ENCODE assay signal across 32 cellular contexts in the genomic region with DNA sequence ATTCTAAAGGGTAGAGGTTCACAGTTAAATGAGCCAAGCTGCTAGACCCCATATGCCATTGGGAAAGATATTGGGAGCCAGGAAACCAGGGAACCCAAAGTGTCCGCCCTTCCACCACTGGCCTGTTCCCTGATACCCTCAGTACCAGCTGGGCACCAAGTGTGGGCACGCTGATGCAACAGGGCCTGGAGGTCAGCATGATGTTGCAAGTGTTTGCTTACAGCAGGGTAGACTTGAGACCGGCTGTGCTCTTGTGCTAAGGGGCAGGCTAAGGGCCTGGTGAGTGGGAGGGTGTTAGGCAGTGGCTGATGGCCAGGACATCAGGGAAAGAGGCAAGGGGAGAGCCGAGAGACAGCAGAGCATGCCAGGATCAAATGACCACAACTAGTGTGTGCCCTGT. TPM values are rescaled to one million over a fixed set of nuclear protein-coding genes. Genes with fewer than 3 reads are reported as not detected.
DNase-seq lines count a peak whose midpoint lies in the region; ATAC-seq, FAIRE-seq and TF ChIP-seq lines count a peak whose summit lies in the region.
"Had no signal": no experiment of that assay in that cellular context is flagged by ENCODE, and none has a peak within 500 bp of the region (broad histone marks: within the 10 kb centered on the region; RNA-seq: fewer than 3 reads in every experiment).

No MANE protein-coding gene starts in this region.

- BruUV-seq in HepG2 (replicated peaks; lab: Mats Ljungman, UMichigan), result no TSS peak

- H3K27ac Mint-ChIP-seq in astrocyte (ENCODE audit: unreplicated experiment), result peak overlapping the region; percentile 86
- H3K27ac Mint-ChIP-seq: activated naive CD8-positive, alpha-beta T cell; CD4-positive, alpha-beta T cell; dendritic cell treated with granulocyte-macrophage colony-stimulating factor and Interleukin-4, amounts not matched to agents 40 ng/mL and 50 ng/mL, for 4 days; IgD-negative memory B cell; immature natural killer cell; stimulated activated naive CD8-positive, alpha-beta T cell treated with anti-CD3 and anti-CD28 coated beads, Interleukin-15, amount 100 ng/mL, for 72 hours had no signal

- no peaks in the 10 kb centered on the region for H3K9me3 ChIP-seq in astrocyte (ENCODE audit: insufficient read depth, low read depth, low read length)
- H3K9me3 ChIP-seq in HepG2 (ENCODE audit: low read length), result no peaks in the 10 kb centered on the region
- H3K9me3 ChIP-seq: ascending aorta, esophagus squamous epithelium, psoas muscle had no signal

- intact Hi-C loops in HepG2 (cut with micrococcal nuclease; ENCODE audit: unreplicated experiment), result no loop called here

- WGBS in HepG2 (ENCODE audit: low lambda C conversion rate), result 29% methylated on average over 3 of the region's 4 CpGs

- H3K4me3 Mint-ChIP-seq in astrocyte (ENCODE audit: unreplicated experiment), result no peak overlapping the region
- H3K4me3 Mint-ChIP-seq: activated naive CD8-positive, alpha-beta T cell; CD4-positive, alpha-beta T cell; dendritic cell treated with granulocyte-macrophage colony-stimulating factor and Interleukin-4, amounts not matched to agents 40 ng/mL and 50 ng/mL, for 4 days; IgD-negative memory B cell; immature natural killer cell; stimulated activated naive CD8-positive, alpha-beta T cell treated with anti-CD3 and anti-CD28 coated beads, Interleukin-15, amount 100 ng/mL, for 72 hours had no signal

- H3K9me3 Mint-ChIP-seq in astrocyte (ENCODE audit: unreplicated experiment), result no peaks in the 10 kb centered on the region
- H3K9me3 Mint-ChIP-seq: CD4-positive, alpha-beta T cell; immature natural killer cell; stimulated activated naive CD8-positive, alpha-beta T cell treated with anti-CD3 and anti-CD28 coated beads, Interleukin-15, amount 100 ng/mL, for 72 hours had no signal

- H3K4me3 ChIP-seq in astrocyte (ENCODE audit: insufficient read depth, low read depth, low read length) (no peak overlapping the region), HepG2 (replicated peaks in 1 of 3; ENCODE audit: insufficient read depth in 1 of 3, low read depth in 2 of 3, low read length in 3 of 3) (no peak overlapping the region)
- H3K4me3 ChIP-seq: ascending aorta, esophagus squamous epithelium, psoas muscle, skin epidermis had no signal

- no peak for TF ChIP-seq EP300 in HepG2 (IDR thresholded peaks at IDR 0.05; ENCODE audit: low read depth in 2 of 2, low read length in 2 of 2)
- TF ChIP-seq EP300 in HepG2 (CRISPR knock-in tag; IDR thresholded peaks at IDR 0.05; ENCODE audit: borderline replicate concordance), result no peak

- H3K27me3 ChIP-seq in astrocyte (ENCODE audit: insufficient read depth, low read length), result no peaks in the 10 kb centered on the region
- H3K27me3 ChIP-seq in HepG2 (ENCODE audit: control insufficient read depth in 1 of 2, insufficient read depth in 2 of 2, low read length in 2 of 2), result no peaks in the 10 kb centered on the region; a peak in 2 of 5 replicates
- H3K27me3 ChIP-seq: ascending aorta, esophagus squamous epithelium had no signal

- TF ChIP-seq POLR2A in HepG2 (IDR thresholded peaks at IDR 0.05; ENCODE audit: insufficient read depth in 1 of 2, low read depth in 2 of 2, low read length in 2 of 2), result no peak

- H4K20me1 ChIP-seq in astrocyte (ENCODE audit: insufficient read depth, low read length) (no peaks in the 10 kb centered on the region), HepG2 (ENCODE audit: insufficient read depth, low read length) (no peaks in the 10 kb centered on the region)

- in situ Hi-C loops in HepG2 (cut with HindIII; ENCODE audit: extremely low pct_ligation_motif_present, low pct_unique_long_range_greater_than_20kb), result no loop called here

- no peak overlapping the region for H3K27ac ChIP-seq in astrocyte (ENCODE audit: low read depth, low read length)
- no peak overlapping the region for H3K27ac ChIP-seq in HepG2 (ENCODE audit: extremely low read length, insufficient read depth, low read length)
- H3K27ac ChIP-seq: ascending aorta, esophagus squamous epithelium, psoas muscle, skin epidermis, WERI-Rb-1 had no signal

- H3K4me1 Mint-ChIP-seq in astrocyte (ENCODE audit: low read depth, unreplicated experiment), result peaks cover 27% of the 10 kb centered on the region
- H3K4me1 Mint-ChIP-seq: immature natural killer cell; stimulated activated naive CD8-positive, alpha-beta T cell treated with anti-CD3 and anti-CD28 coated beads, Interleukin-15, amount 100 ng/mL, for 72 hours had no signal

- H3K36me3 ChIP-seq in astrocyte (ENCODE audit: insufficient read depth, low read length), result no peaks in the 10 kb centered on the region
- H3K36me3 ChIP-seq in HepG2 (replicated peaks in 1 of 2; ENCODE audit: control insufficient read depth in 1 of 2, insufficient read depth in 2 of 2, low read length in 2 of 2), result no peaks in the 10 kb centered on the region
- H3K36me3 ChIP-seq: ascending aorta, esophagus squamous epithelium, WERI-Rb-1 had no signal

- H3K9ac ChIP-seq in astrocyte (ENCODE audit: low read length), result no peak overlapping the region
- no peak overlapping the region for H3K9ac ChIP-seq in HepG2 (ENCODE audit: insufficient read depth, low read depth, low read length)

- no peak for TF ChIP-seq CTCF in astrocyte (IDR thresholded peaks at IDR 0.05; ENCODE audit: insufficient read depth, low read depth, low read length)
- no peak for TF ChIP-seq CTCF in HepG2 (CRISPR knock-in tag; IDR thresholded peaks at IDR 0.05)

- DNase-seq in activated effector memory CD4-positive, alpha-beta T cell treated with anti-CD3 and anti-CD28 coated beads, Interleukin-2, amount 50 U/mL, for 16 hours, result peak; percentile 43
- no peak for DNase-seq in activated effector memory CD4-positive, alpha-beta T cell treated with Interleukin-2 at 50 U/mL for 16 hours
- DNase-seq in astrocyte (ENCODE audit: low read depth) (no peak), HepG2 (ENCODE audit: low spot score) (no peak), renal cortical epithelial cell (ENCODE audit: low read depth) (peak; percentile 70)
- DNase-seq in stimulated activated naive CD4-positive, alpha-beta T cell (lab: John Stamatoyannopoulos, UW), result no peak
- DNase-seq: AML-193; central memory CD4-positive, alpha-beta T cell; esophagus squamous epithelium; GOT3; hypothalamus; immature natural killer cell; NCI-H1092 treated with DMSO at 0.1 percent for 48 hours; NCI-H187 treated with DMSO at 0.1 percent for 48 hours; NCI-H524 treated with DMSO at 0.1 percent for 48 hours; psoas muscle; SHP77 treated with DMSO at 0.1 percent for 48 hours; stimulated activated naive CD8-positive, alpha-beta T cell treated with anti-CD3 and anti-CD28 coated beads, Interleukin-15, amount 100 ng/mL, for 72 hours; WERI-Rb-1 had no signal

- no peak for TF ChIP-seq RAD21 in HepG2 (CRISPR knock-in tag; IDR thresholded peaks at IDR 0.05)

- H3K79me2 ChIP-seq in astrocyte (ENCODE audit: insufficient read depth, low read length) (no peaks in the 10 kb centered on the region), HepG2 (ENCODE audit: insufficient read depth, low read length) (no peaks in the 10 kb centered on the region)

- H3K4me2 ChIP-seq in astrocyte (ENCODE audit: low read length) (no peak overlapping the region), HepG2 (ENCODE audit: low read depth, low read length) (no peak overlapping the region)

- peaks cover 2% of the 10 kb centered on the region for H3K36me3 Mint-ChIP-seq in astrocyte (ENCODE audit: low read depth, unreplicated experiment)
- H3K36me3 Mint-ChIP-seq: activated naive CD8-positive, alpha-beta T cell; IgD-negative memory B cell; immature natural killer cell had no signal

- POLR2A ChIA-PET in HepG2 (lab: Yijun Ruan, JAX), result no interaction called here

- ATAC-seq in HepG2, result no peak
- no peak for ATAC-seq in GM21515 (IDR thresholded peaks at IDR 0.05; ENCODE audit: unreplicated experiment)
- ATAC-seq in HG03565 (IDR thresholded peaks at IDR 0.05; ENCODE audit: unreplicated experiment), result no peak
- ATAC-seq: psoas muscle; stimulated activated naive CD8-positive, alpha-beta T cell treated with anti-CD3 and anti-CD28 coated beads, Interleukin-15, amount 100 ng/mL, for 72 hours had no signal

- CTCF ChIA-PET in HepG2 (lab: Yijun Ruan, JAX; ENCODE audit: low intra/inter-chr PET ratio, low total read pairs), result no interaction called here

- H3K4me1 ChIP-seq in astrocyte (ENCODE audit: insufficient read depth, low read length), result peaks cover 11% of the 10 kb centered on the region
- H3K4me1 ChIP-seq in HepG2 (ENCODE audit: insufficient read depth, low read length), result no peaks in the 10 kb centered on the region
- H3K4me1 ChIP-seq: ascending aorta, esophagus squamous epithelium had no signal

- H3K27me3 Mint-ChIP-seq in astrocyte (ENCODE audit: low read depth, unreplicated experiment), result peaks cover 13% of the 10 kb centered on the region
- H3K27me3 Mint-ChIP-seq: activated naive CD8-positive, alpha-beta T cell; CD4-positive, alpha-beta T cell; IgD-negative memory B cell; stimulated activated naive CD8-positive, alpha-beta T cell treated with anti-CD3 and anti-CD28 coated beads, Interleukin-15, amount 100 ng/mL, for 72 hours had no signal

- FAIRE-seq in astrocyte (lab: Jason Lieb, UNC) (no peak), HepG2 (lab: Jason Lieb, UNC) (no peak)
- FAIRE-seq: A204.1, endometrium, GM12892 had no signal

- no peak overlapping the region for H2AFZ ChIP-seq in astrocyte (ENCODE audit: low read depth, low read length)
- H2AFZ ChIP-seq in HepG2 (ENCODE audit: low read length), result no peak overlapping the region

RNA-seq across cellular contexts. Expression of a gene that starts 21.0 kb away (rescaled TPM):
- 60.0 and 63.0 TPM in 2 replicates for total RNA-seq in astrocyte
- total RNA-seq in HepG2 (2016; rRNA removed; fragmentation: Illumina TruSeq; extraction: Trizol), result 1.7 and 1.8 TPM in 2 replicates
- 0.62 TPM in 1 of 2 replicates, not detected in the other for total RNA-seq in HepG2 (2016; cell fraction: cytosol; rRNA removed; fragmentation: Illumina TruSeq; extraction: Trizol; ENCODE audit: low read depth)
- 0.56 and 1.0 TPM in 2 replicates for total RNA-seq in HepG2 (2016; cell fraction: insoluble cytoplasmic fraction; rRNA removed; fragmentation: Illumina TruSeq; extraction: Trizol)
- 0.34 TPM in 1 of 2 replicates, not detected in the other for total RNA-seq in HepG2 (2016; cell fraction: membrane; rRNA removed; fragmentation: Illumina TruSeq; extraction: Trizol)
- total RNA-seq in HepG2 (2016; cell fraction: nucleus; rRNA removed; fragmentation: Illumina TruSeq; extraction: Trizol), result not detected in 2 replicates
- polyA plus RNA-seq in HepG2 (2011; rRNA removed), result not detected in 2 replicates
- polyA plus RNA-seq in HepG2 (2011; cell fraction: cytosol; rRNA removed), result 0.18 TPM in 1 of 2 replicates, not detected in the other
- 1.1 TPM in 1 of 2 replicates, not detected in the other for polyA plus RNA-seq in HepG2 (2011; cell fraction: nucleus; rRNA removed)
- polyA plus RNA-seq in HepG2 (2012), result not detected in 2 replicates
- polyA plus RNA-seq in HepG2 (2016; cell fraction: cytosol; fragmentation: Illumina TruSeq; extraction: Trizol; ENCODE audit: low read depth), result 0.51 TPM in 1 of 2 replicates, not detected in the other
- polyA plus RNA-seq in HepG2 (2016; cell fraction: insoluble cytoplasmic fraction; fragmentation: Illumina TruSeq; extraction: Trizol; ENCODE audit: low read depth), result 1.1 and 2.1 TPM in 2 replicates
- not detected in 2 replicates for polyA plus RNA-seq in HepG2 (2016; cell fraction: membrane; fragmentation: Illumina TruSeq; extraction: Trizol; ENCODE audit: low read depth)
- not detected in 2 replicates for polyA plus RNA-seq in HepG2 (2016; cell fraction: nucleus; fragmentation: Illumina TruSeq; extraction: Trizol; ENCODE audit: insufficient read depth, low read depth)
- not detected in 2 replicates for polyA minus RNA-seq in HepG2 (2011; rRNA and poly(A)+ RNA removed; ENCODE audit: low replicate concordance)
- not detected in 2 replicates for polyA minus RNA-seq in HepG2 (2011; cell fraction: cytosol; rRNA and poly(A)+ RNA removed)
- not detected in 2 replicates for polyA minus RNA-seq in HepG2 (2011; cell fraction: nucleus; rRNA and poly(A)+ RNA removed)
- not detected in 2 replicates for total RNA-seq in renal cortical epithelial cell
- total RNA-seq: ascending aorta; CD4-positive, alpha-beta T cell; esophagus squamous epithelium; lower leg skin; mucosa of gallbladder had no signal
- polyA plus RNA-seq: IgD-negative memory B cell, immature natural killer cell had no signal

RNA-seq across cellular contexts. Expression of a gene that starts 27.1 kb away (rescaled TPM):
- total RNA-seq in astrocyte (0.24 TPM in 1 of 2 replicates, not detected in the other), HepG2 (2016; rRNA removed; fragmentation: Illumina TruSeq; extraction: Trizol) (not detected in 2 replicates), renal cortical epithelial cell (0.10 TPM in 1 of 2 replicates, not detected in the other)
- total RNA-seq in HepG2 (2016; cell fraction: cytosol; rRNA removed; fragmentation: Illumina TruSeq; extraction: Trizol; ENCODE audit: low read depth), result not detected in 2 replicates
- total RNA-seq in HepG2 (2016; cell fraction: insoluble cytoplasmic fraction; rRNA removed; fragmentation: Illumina TruSeq; extraction: Trizol), result not detected in 2 replicates
- not detected in 2 replicates for total RNA-seq in HepG2 (2016; cell fraction: membrane; rRNA removed; fragmentation: Illumina TruSeq; extraction: Trizol)
- total RNA-seq in HepG2 (2016; cell fraction: nucleus; rRNA removed; fragmentation: Illumina TruSeq; extraction: Trizol), result not detected in 2 replicates
- not detected in 2 replicates for polyA plus RNA-seq in HepG2 (2011; rRNA removed)
- not detected in 2 replicates for polyA plus RNA-seq in HepG2 (2011; cell fraction: cytosol; rRNA removed)
- polyA plus RNA-seq in HepG2 (2011; cell fraction: nucleus; rRNA removed), result not detected in 2 replicates
- polyA plus RNA-seq in HepG2 (2012), result 0.55 TPM in 1 of 2 replicates, not detected in the other
- not detected in 2 replicates for polyA plus RNA-seq in HepG2 (2016; cell fraction: cytosol; fragmentation: Illumina TruSeq; extraction: Trizol; ENCODE audit: low read depth)
- polyA plus RNA-seq in HepG2 (2016; cell fraction: insoluble cytoplasmic fraction; fragmentation: Illumina TruSeq; extraction: Trizol; ENCODE audit: low read depth), result not detected in 2 replicates
- polyA plus RNA-seq in HepG2 (2016; cell fraction: membrane; fragmentation: Illumina TruSeq; extraction: Trizol; ENCODE audit: low read depth), result not detected in 2 replicates
- not detected in 2 replicates for polyA plus RNA-seq in HepG2 (2016; cell fraction: nucleus; fragmentation: Illumina TruSeq; extraction: Trizol; ENCODE audit: insufficient read depth, low read depth)
- not detected in 2 replicates for polyA minus RNA-seq in HepG2 (2011; rRNA and poly(A)+ RNA removed; ENCODE audit: low replicate concordance)
- not detected in 2 replicates for polyA minus RNA-seq in HepG2 (2011; cell fraction: cytosol; rRNA and poly(A)+ RNA removed)
- not detected in 2 replicates for polyA minus RNA-seq in HepG2 (2011; cell fraction: nucleus; rRNA and poly(A)+ RNA removed)
- total RNA-seq: psoas muscle had no signal
- polyA plus RNA-seq: immature natural killer cell had no signal

RNA-seq across cellular contexts. Expression of a gene that starts 38.6 kb away (rescaled TPM):
- total RNA-seq in astrocyte (215 and 216 TPM in 2 replicates), HepG2 (2016; rRNA removed; fragmentation: Illumina TruSeq; extraction: Trizol) (52.2 and 59.0 TPM in 2 replicates), renal cortical epithelial cell (85.9 and 116 TPM in 2 replicates)
- 32.5 and 39.5 TPM in 2 replicates for total RNA-seq in HepG2 (2016; cell fraction: cytosol; rRNA removed; fragmentation: Illumina TruSeq; extraction: Trizol; ENCODE audit: low read depth)
- 50.3 and 53.4 TPM in 2 replicates for total RNA-seq in HepG2 (2016; cell fraction: insoluble cytoplasmic fraction; rRNA removed; fragmentation: Illumina TruSeq; extraction: Trizol)
- total RNA-seq in HepG2 (2016; cell fraction: membrane; rRNA removed; fragmentation: Illumina TruSeq; extraction: Trizol), result 72.2 and 82.9 TPM in 2 replicates
- total RNA-seq in HepG2 (2016; cell fraction: nucleus; rRNA removed; fragmentation: Illumina TruSeq; extraction: Trizol), result 29.8 and 32.8 TPM in 2 replicates
- 60.3 and 65.6 TPM in 2 replicates for polyA plus RNA-seq in HepG2 (2011; rRNA removed)
- polyA plus RNA-seq in HepG2 (2011; cell fraction: cytosol; rRNA removed), result 59.3 and 64.4 TPM in 2 replicates
- polyA plus RNA-seq in HepG2 (2011; cell fraction: nucleus; rRNA removed), result 71.8 and 75.7 TPM in 2 replicates
- 36.1 and 46.4 TPM in 2 replicates for polyA plus RNA-seq in HepG2 (2012)
- 51.9 and 71.1 TPM in 2 replicates for polyA plus RNA-seq in HepG2 (2016; cell fraction: cytosol; fragmentation: Illumina TruSeq; extraction: Trizol; ENCODE audit: low read depth)
- 67.7 and 77.1 TPM in 2 replicates for polyA plus RNA-seq in HepG2 (2016; cell fraction: insoluble cytoplasmic fraction; fragmentation: Illumina TruSeq; extraction: Trizol; ENCODE audit: low read depth)
- polyA plus RNA-seq in HepG2 (2016; cell fraction: membrane; fragmentation: Illumina TruSeq; extraction: Trizol; ENCODE audit: low read depth), result 72.0 and 86.2 TPM in 2 replicates
- polyA plus RNA-seq in HepG2 (2016; cell fraction: nucleus; fragmentation: Illumina TruSeq; extraction: Trizol; ENCODE audit: insufficient read depth, low read depth), result 65.4 and 71.2 TPM in 2 replicates
- 55.8 and 105 TPM in 2 replicates for polyA minus RNA-seq in HepG2 (2011; rRNA and poly(A)+ RNA removed; ENCODE audit: low replicate concordance)
- polyA minus RNA-seq in HepG2 (2011; cell fraction: cytosol; rRNA and poly(A)+ RNA removed), result 19.1 and 20.7 TPM in 2 replicates
- 38.1 and 44.4 TPM in 2 replicates for polyA minus RNA-seq in HepG2 (2011; cell fraction: nucleus; rRNA and poly(A)+ RNA removed)

RNA-seq across cellular contexts. Expression of a gene that starts 38.8 kb away (rescaled TPM):
- 59.9 and 67.7 TPM in 2 replicates for total RNA-seq in astrocyte
- total RNA-seq in HepG2 (2016; rRNA removed; fragmentation: Illumina TruSeq; extraction: Trizol), result 87.6 and 98.8 TPM in 2 replicates
- total RNA-seq in HepG2 (2016; cell fraction: cytosol; rRNA removed; fragmentation: Illumina TruSeq; extraction: Trizol; ENCODE audit: low read depth), result 118 and 152 TPM in 2 replicates
- 74.7 and 95.4 TPM in 2 replicates for total RNA-seq in HepG2 (2016; cell fraction: insoluble cytoplasmic fraction; rRNA removed; fragmentation: Illumina TruSeq; extraction: Trizol)
- 139 and 187 TPM in 2 replicates for total RNA-seq in HepG2 (2016; cell fraction: membrane; rRNA removed; fragmentation: Illumina TruSeq; extraction: Trizol)
- total RNA-seq in HepG2 (2016; cell fraction: nucleus; rRNA removed; fragmentation: Illumina TruSeq; extraction: Trizol), result 49.1 and 55.1 TPM in 2 replicates
- polyA plus RNA-seq in HepG2 (2011; rRNA removed), result 86.7 and 95.1 TPM in 2 replicates
- polyA plus RNA-seq in HepG2 (2011; cell fraction: cytosol; rRNA removed), result 65.5 and 120 TPM in 2 replicates
- polyA plus RNA-seq in HepG2 (2011; cell fraction: nucleus; rRNA removed), result 88.2 and 88.7 TPM in 2 replicates
- 64.0 and 65.2 TPM in 2 replicates for polyA plus RNA-seq in HepG2 (2012)
- polyA plus RNA-seq in HepG2 (2016; cell fraction: cytosol; fragmentation: Illumina TruSeq; extraction: Trizol; ENCODE audit: low read depth), result 134 and 181 TPM in 2 replicates
- polyA plus RNA-seq in HepG2 (2016; cell fraction: insoluble cytoplasmic fraction; fragmentation: Illumina TruSeq; extraction: Trizol; ENCODE audit: low read depth), result 104 and 131 TPM in 2 replicates
- polyA plus RNA-seq in HepG2 (2016; cell fraction: membrane; fragmentation: Illumina TruSeq; extraction: Trizol; ENCODE audit: low read depth), result 176 and 207 TPM in 2 replicates
- 104 and 121 TPM in 2 replicates for polyA plus RNA-seq in HepG2 (2016; cell fraction: nucleus; fragmentation: Illumina TruSeq; extraction: Trizol; ENCODE audit: insufficient read depth, low read depth)
- 82.4 and 267 TPM in 2 replicates for polyA minus RNA-seq in HepG2 (2011; rRNA and poly(A)+ RNA removed; ENCODE audit: low replicate concordance)
- 16.1 and 23.4 TPM in 2 replicates for polyA minus RNA-seq in HepG2 (2011; cell fraction: cytosol; rRNA and poly(A)+ RNA removed)
- polyA minus RNA-seq in HepG2 (2011; cell fraction: nucleus; rRNA and poly(A)+ RNA removed), result 22.9 TPM in 2 replicates
- total RNA-seq in renal cortical epithelial cell, result 58.3 and 58.9 TPM in 2 replicates

RNA-seq across cellular contexts. Expression of a gene that starts 58.0 kb away (rescaled TPM):
- total RNA-seq in astrocyte (65.0 and 102 TPM in 2 replicates), HepG2 (2016; rRNA removed; fragmentation: Illumina TruSeq; extraction: Trizol) (0.22 TPM in 1 of 2 replicates, not detected in the other), renal cortical epithelial cell (3.5 and 19.0 TPM in 2 replicates)
- not detected in 2 replicates for total RNA-seq in HepG2 (2016; cell fraction: cytosol; rRNA removed; fragmentation: Illumina TruSeq; extraction: Trizol; ENCODE audit: low read depth)
- 0.04 TPM in 1 of 2 replicates, not detected in the other for total RNA-seq in HepG2 (2016; cell fraction: insoluble cytoplasmic fraction; rRNA removed; fragmentation: Illumina TruSeq; extraction: Trizol)
- not detected in 2 replicates for total RNA-seq in HepG2 (2016; cell fraction: membrane; rRNA removed; fragmentation: Illumina TruSeq; extraction: Trizol)
- not detected in 2 replicates for total RNA-seq in HepG2 (2016; cell fraction: nucleus; rRNA removed; fragmentation: Illumina TruSeq; extraction: Trizol)
- 0.55 and 0.81 TPM in 2 replicates for polyA plus RNA-seq in HepG2 (2011; rRNA removed)
- polyA plus RNA-seq in HepG2 (2011; cell fraction: cytosol; rRNA removed), result 0.15 and 0.27 TPM in 2 replicates
- polyA plus RNA-seq in HepG2 (2011; cell fraction: nucleus; rRNA removed), result 6.7 and 6.8 TPM in 2 replicates
- 0.96 and 1.3 TPM in 2 replicates for polyA plus RNA-seq in HepG2 (2012)
- polyA plus RNA-seq in HepG2 (2016; cell fraction: cytosol; fragmentation: Illumina TruSeq; extraction: Trizol; ENCODE audit: low read depth), result not detected in 2 replicates
- not detected in 2 replicates for polyA plus RNA-seq in HepG2 (2016; cell fraction: insoluble cytoplasmic fraction; fragmentation: Illumina TruSeq; extraction: Trizol; ENCODE audit: low read depth)
- not detected in 2 replicates for polyA plus RNA-seq in HepG2 (2016; cell fraction: membrane; fragmentation: Illumina TruSeq; extraction: Trizol; ENCODE audit: low read depth)
- polyA plus RNA-seq in HepG2 (2016; cell fraction: nucleus; fragmentation: Illumina TruSeq; extraction: Trizol; ENCODE audit: insufficient read depth, low read depth), result 0.29 and 0.89 TPM in 2 replicates
- 0.14 TPM in 1 of 2 replicates, not detected in the other for polyA minus RNA-seq in HepG2 (2011; rRNA and poly(A)+ RNA removed; ENCODE audit: low replicate concordance)
- polyA minus RNA-seq in HepG2 (2011; cell fraction: cytosol; rRNA and poly(A)+ RNA removed), result 0.18 and 0.79 TPM in 2 replicates
- 0.37 and 0.64 TPM in 2 replicates for polyA minus RNA-seq in HepG2 (2011; cell fraction: nucleus; rRNA and poly(A)+ RNA removed)

Comparison
In these comparisons a context has a peak if more than half of its experiments do, and no peak if none do; other contexts are left out.
1. DNase-seq: peak in activated effector memory CD4-positive, alpha-beta T cell treated with anti-CD3 and anti-CD28 coated beads, Interleukin-2, amount 50 U/mL, for 16 hours (single experiment) and renal cortical epithelial cell (single experiment); none in activated effector memory CD4-positive, alpha-beta T cell treated with Interleukin-2 at 50 U/mL for 16 hours (single experiment), astrocyte (single experiment), HepG2 (single experiment) and stimulated activated naive CD4-positive, alpha-beta T cell (0 of 6).
2. RNA of a gene that starts 21.0 kb away (total RNA-seq): 60.0 to 63.0 TPM in astrocyte; 0.34 to 1.8 TPM in HepG2 and not detected in renal cortical epithelial cell; every median in the first group is over 10 times any median in the second.